In genomic region chr11:18697581-18697980, GRCh38 we compare ENCODE assay signal across 14 cellular contexts. TPM values are rescaled to one million over a fixed set of nuclear protein-coding genes. Genes with fewer than 3 reads are reported as not detected.
A peak's percentile ranks its signal among the peaks of the same experiment; 100 is the strongest.
DNase-seq lines count a peak whose midpoint lies in the region; ATAC-seq and TF ChIP-seq lines count a peak whose summit lies in the region.
"Had no signal": no experiment of that assay in that cellular context is flagged by ENCODE, and none has a peak within 500 bp of the region (broad histone marks: within the 10 kb centered on the region; RNA-seq: fewer than 3 reads in every experiment).

No MANE protein-coding gene starts in this region.

- H2AFZ ChIP-seq in PC-9 = 0 out of 2 replicates have a peak overlapping the region, but pooled peaks have one; percentile 29

- H3K79me2 ChIP-seq in PC-9 (ENCODE audit: low read depth) = no peaks in the 10 kb centered on the region

- H3K27me3 ChIP-seq in PC-9 (ENCODE audit: insufficient read depth, low read depth) = no peaks in the 10 kb centered on the region
- H3K27me3 ChIP-seq in skeletal muscle tissue (ENCODE audit: control insufficient read depth in 3 of 3, insufficient read depth in 3 of 3, low read length in 3 of 3) = no peaks in the 10 kb centered on the region
- H3K27me3 ChIP-seq: BLaER1 had no signal

- no peak overlapping the region for H3K9ac ChIP-seq in skeletal muscle tissue (ENCODE audit: low read depth in 1 of 3, low read length in 3 of 3)

- H3K9me3 ChIP-seq in PC-9 (ENCODE audit: insufficient read depth, low read depth) (no peaks in the 10 kb centered on the region), skeletal muscle tissue (ENCODE audit: control insufficient read depth in 3 of 3, low read length in 3 of 3) (no peaks in the 10 kb centered on the region)
- H3K9me3 ChIP-seq: BLaER1 had no signal

- DNase-seq in EL (peak; percentile 22), PC-9 (no peak), epithelial cell of esophagus (ENCODE audit: low read depth) (peak; percentile 49), NCI-H69 (lab: John Stamatoyannopoulos, UW) (no peak), NCI-H748 treated with DMSO at 0.1 percent for 48 hours (lab: John Stamatoyannopoulos, UW) (no peak), posterior cingulate gyrus (no peak)
- DNase-seq: activated naive CD8-positive, alpha-beta T cell treated with anti-CD3 and anti-CD28 coated beads, Interleukin-2, amount 50 U/mL, for 24 hours; activated T-cell treated with anti-CD3 and anti-CD28 coated beads for 4 hours; GF-D8; H9; OCI-M1 had no signal

- intact Hi-C loops in PC-9 (cut with micrococcal nuclease; ENCODE audit: unreplicated experiment) = no loop called here
- intact Hi-C loops in posterior cingulate gyrus (cut with DNase I) = loop anchor here (5.0 kb wide), 2 partner anchors 60 to 110 kb away; partner anchors contain the start of gene UEVLD

- no peaks in the 10 kb centered on the region for H4K20me1 ChIP-seq in PC-9 (ENCODE audit: insufficient read depth)
- H4K20me1 ChIP-seq: BLaER1 had no signal

- BruUV-seq in PC-9 (replicated peaks; lab: Mats Ljungman, UMichigan) = no TSS peak

- POLR2A ChIA-PET in PC-9 (lab: Charles Lee; ENCODE audit: unreplicated experiment) = interaction anchor here (0.7 kb wide), 1 partner anchor 330 kb away, joined by 4 read pairs; no protein-coding TSS in a partner anchor

- H3K36me3 ChIP-seq in PC-9 (ENCODE audit: low read depth) (no peaks in the 10 kb centered on the region), skeletal muscle tissue (ENCODE audit: control insufficient read depth in 3 of 3, insufficient read depth in 3 of 3, low read length in 3 of 3) (peaks cover 6 to 14% (median 10%) of the 10 kb centered on the region in 3 donors)

- H3K4me1 ChIP-seq in PC-9 (replicated peaks; ENCODE audit: insufficient read depth) (peaks cover 35% of the 10 kb centered on the region), skeletal muscle tissue (ENCODE audit: control insufficient read depth in 3 of 3, insufficient read depth in 3 of 3, low read length in 3 of 3) (peaks cover 15 to 27% (median 22%) of the 10 kb centered on the region in 3 donors)

- H3K4me3 ChIP-seq in PC-9 (no peak overlapping the region), epithelial cell of esophagus (ENCODE audit: low read length) (no peak overlapping the region), skeletal muscle tissue (ENCODE audit: low read length in 3 of 3) (no peak overlapping the region)

- CTCF ChIA-PET in PC-9 (lab: Charles Lee) = no interaction called here

- H3F3A ChIP-seq in PC-9 (ENCODE audit: insufficient read depth, low read depth) = peaks cover 24% of the 10 kb centered on the region; the same call in 1 of the 2 replicates

- ATAC-seq in GM21367 (IDR thresholded peaks at IDR 0.05; ENCODE audit: unreplicated experiment) = no peak

- no peaks in the 10 kb centered on the region; the same call in 1 of the 2 replicates for H3K9me2 ChIP-seq in PC-9 (ENCODE audit: insufficient read depth)

- H3K27ac ChIP-seq in PC-9 = no peak overlapping the region
- H3K27ac ChIP-seq in skeletal muscle tissue (ENCODE audit: low read depth, low read length) = peak overlapping the region; percentile 63
- H3K27ac ChIP-seq: BLaER1 had no signal

- no peak overlapping the region for H3K4me2 ChIP-seq in PC-9

- no peak for TF ChIP-seq CTCF in PC-9 (conservative IDR thresholded peaks at IDR 0.05)
- TF ChIP-seq CTCF in epithelial cell of esophagus (IDR thresholded peaks at IDR 0.05; ENCODE audit: insufficient read depth, low read depth, low read length, missing control alignments) = no peak

RNA-seq across cellular contexts. Expression of gene TMEM86A, which starts 1.0 kb away (rescaled TPM):
- total RNA-seq in PC-9 (2021) = 1.4 and 2.1 TPM in 2 replicates
- 3.1 TPM for total RNA-seq in skeletal muscle tissue

RNA-seq across cellular contexts. Expression of gene IGSF22, which starts 28.4 kb away (rescaled TPM):
- total RNA-seq in PC-9 (2021) (0.33 and 0.63 TPM in 2 replicates), skeletal muscle tissue (7.3 TPM)

Comparison
In these comparisons a context has a peak if more than half of its experiments do, and no peak if none do; other contexts are left out.
1. DNase-seq: peak in EL (single experiment) and epithelial cell of esophagus (single experiment); none in PC-9 (0 of 2), NCI-H69 (single experiment), NCI-H748 treated with DMSO at 0.1 percent for 48 hours (single experiment) and posterior cingulate gyrus (0 of 10).